In the genomic region with DNA sequence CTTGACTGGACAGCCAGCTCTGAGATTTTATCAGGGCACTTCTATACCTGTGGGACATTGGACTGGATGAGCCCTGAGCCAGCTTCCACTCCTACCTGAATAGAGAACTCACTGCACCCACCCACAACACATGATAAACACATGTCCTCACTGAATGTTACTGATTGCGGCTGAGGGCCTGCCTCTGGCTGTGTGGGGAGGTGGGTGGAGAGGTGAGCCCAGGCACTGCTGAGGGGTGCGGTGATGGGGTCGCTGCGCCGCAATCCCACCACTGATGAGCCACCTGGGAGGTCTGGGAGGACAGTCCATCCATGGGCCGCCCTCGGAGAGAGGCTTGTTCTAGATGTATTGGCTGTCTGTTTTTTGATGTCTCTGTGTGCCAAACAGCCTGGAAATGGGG, we compare ENCODE assay signal across 1 cellular context.
TF ChIP-seq lines count a peak whose summit lies in the region.

No MANE protein-coding gene starts in this region.

TF ChIP-seq in HCT116, 20 proteins besides CTCF, POLR2A, EP300 and RAD21:
- TF ChIP-seq CEBPB (IDR thresholded peaks at IDR 0.05; ENCODE audit: low read depth) (no peak), FOSL1 (IDR thresholded peaks at IDR 0.05; ENCODE audit: low read depth) (no peak), SP1 (IDR thresholded peaks at IDR 0.05; ENCODE audit: low read depth) (no peak), EZH2 (IDR thresholded peaks at IDR 0.05) (no peak), ELF1 (IDR thresholded peaks at IDR 0.05; ENCODE audit: borderline replicate concordance, low read depth) (no peak), SRF (IDR thresholded peaks at IDR 0.05; ENCODE audit: low read depth) (no peak), ZFX (IDR thresholded peaks at IDR 0.05) (no peak), EGR1 (IDR thresholded peaks at IDR 0.05; ENCODE audit: low read depth) (no peak), TCF7L2 (IDR thresholded peaks at IDR 0.05; ENCODE audit: borderline replicate concordance, extremely low read depth, insufficient read depth, insufficient read length) (no peak), REST (IDR thresholded peaks at IDR 0.05; ENCODE audit: low read depth) (no peak), YY1 (IDR thresholded peaks at IDR 0.05; ENCODE audit: extremely low read depth, insufficient replicate concordance, low read depth, low read length) (no peak), ATF3 (IDR thresholded peaks at IDR 0.05) (no peak), MAX (IDR thresholded peaks at IDR 0.05) (no peak), ZBTB33 (IDR thresholded peaks at IDR 0.05; ENCODE audit: extremely low read depth, insufficient replicate concordance, low read length) (no peak)
